In the genomic region with DNA sequence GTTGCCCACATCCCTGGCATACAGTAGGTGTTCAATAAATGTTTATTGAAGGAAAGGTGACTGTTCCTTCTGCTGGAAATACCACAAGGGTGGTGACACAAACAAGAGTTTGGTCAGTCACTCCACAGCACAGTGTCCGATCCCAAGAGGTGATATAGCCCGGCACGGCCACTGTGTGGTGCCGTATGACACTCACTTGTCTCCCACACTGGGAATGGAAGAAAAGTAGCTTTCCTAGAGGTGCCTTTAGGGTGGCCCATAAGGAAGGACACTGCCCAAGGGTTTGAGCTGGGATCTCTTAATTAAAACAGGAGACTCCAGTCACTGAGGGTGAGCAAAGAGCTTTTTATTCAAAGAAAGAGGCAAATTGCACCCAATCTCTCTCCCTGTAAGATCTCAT, we compare ENCODE assay signal across 8 cellular contexts. TPM values are rescaled to one million over a fixed set of nuclear protein-coding genes. Genes with fewer than 3 reads are reported as not detected.
DNase-seq lines count a peak whose midpoint lies in the region; ATAC-seq and TF ChIP-seq lines count a peak whose summit lies in the region.

No MANE protein-coding gene starts in this region.

- peaks cover 6% of the 10 kb centered on the region for H3K9me3 Mint-ChIP-seq in type B pancreatic cell

- in situ Hi-C loops in SK-MEL-5 (cut with HindIII; ENCODE audit: low pct_unique_long_range_greater_than_20kb, low sequenced_read_pairs), result no loop called here

- H3K4me3 Mint-ChIP-seq in type B pancreatic cell, result no peak overlapping the region

- ATAC-seq in HG03108 (IDR thresholded peaks at IDR 0.05; ENCODE audit: unreplicated experiment), result no peak

- TF ChIP-seq CTCF in type B pancreatic cell (conservative IDR thresholded peaks at IDR 0.05), result peak; percentile 46

- H3K4me1 Mint-ChIP-seq in type B pancreatic cell (ENCODE audit: unreplicated experiment), result peaks cover 8% of the 10 kb centered on the region

- peak in 2 of 3 experiments; percentile 0 to 9 for DNase-seq in NCI-H1417 (lab: John Stamatoyannopoulos, UW)
- no peak for DNase-seq in NCI-H1417 treated with DMSO at 0.1 percent for 48 hours (lab: John Stamatoyannopoulos, UW)
- peak; percentile 19 for DNase-seq in SK-MEL-5 (ENCODE audit: low read depth, low spot score)
- peak; percentile 62 for DNase-seq in cardiac septum (ENCODE audit: low spot score)
- DNase-seq in type B pancreatic cell (ENCODE audit: extremely low spot score, unreplicated experiment), result no peak
- DNase-seq in activated naive CD4-positive, alpha-beta T cell treated with Interleukin-2 at 50 U/mL for 16 hours, result no peak
- no peak for DNase-seq in DMS79 (lab: John Stamatoyannopoulos, UW)

- peaks cover 4% of the 10 kb centered on the region for H3K36me3 Mint-ChIP-seq in type B pancreatic cell

- no peaks in the 10 kb centered on the region for H3K27me3 Mint-ChIP-seq in type B pancreatic cell

- intact Hi-C loops in cardiac septum (cut with DNase I), result loop anchor here (2.0 kb wide), 1 partner anchor 382 kb away; no protein-coding TSS in a partner anchor

- no peak overlapping the region for H3K27ac Mint-ChIP-seq in type B pancreatic cell

RNA-seq across cellular contexts. Expression of gene TGM4, which starts 40.5 kb away (rescaled TPM):
- not detected in 2 replicates for total RNA-seq in SK-MEL-5 (2014; rRNA removed; shearing (Covaris generic))
- polyA plus RNA-seq in SK-MEL-5 (2015; cell fraction: cytosol; rRNA removed), result not detected in 2 replicates
- not detected in 2 replicates for polyA plus RNA-seq in SK-MEL-5 (2015; cell fraction: nucleus; rRNA removed)
- not detected for total RNA-seq in cardiac septum
- not detected in 2 replicates for total RNA-seq in type B pancreatic cell (ENCODE audit: low replicate concordance)

RNA-seq across cellular contexts. Expression of gene TMEM42, which starts 53.2 kb away (rescaled TPM):
- 1.1 and 1.3 TPM in 2 replicates for total RNA-seq in SK-MEL-5 (2014; rRNA removed; shearing (Covaris generic))
- 0.63 and 2.0 TPM in 2 replicates for polyA plus RNA-seq in SK-MEL-5 (2015; cell fraction: cytosol; rRNA removed)
- polyA plus RNA-seq in SK-MEL-5 (2015; cell fraction: nucleus; rRNA removed), result 1.6 and 1.9 TPM in 2 replicates
- total RNA-seq in cardiac septum (10.5 TPM), type B pancreatic cell (ENCODE audit: low replicate concordance) (10.3 and 16.1 TPM in 2 replicates)

Comparison
In these comparisons a context has a peak if more than half of its experiments do, and no peak if none do; other contexts are left out.
1. DNase-seq: peak in NCI-H1417 (2 of 3), SK-MEL-5 (single experiment) and cardiac septum (single experiment); none in NCI-H1417 treated with DMSO at 0.1 percent for 48 hours (single experiment), type B pancreatic cell (single experiment), activated naive CD4-positive, alpha-beta T cell treated with Interleukin-2 at 50 U/mL for 16 hours (single experiment) and DMS79 (single experiment).